ENCODE assay signal across 1 cellular context in genomic region chr1:18716112-18716784, GRCh38.
TF ChIP-seq lines count a peak whose summit lies in the region.

No MANE protein-coding gene starts in this region.

TF ChIP-seq in K562, 482 proteins besides CTCF, POLR2A, EP300 and RAD21 (continued from another document):
- TF ChIP-seq ZBTB40 (IDR thresholded peaks at IDR 0.05) (no peak), ZBTB40 (CRISPR knock-in tag; IDR thresholded peaks at IDR 0.05) (no peak), HNRNPH1 (optimal IDR thresholded peaks at IDR 0.05; ENCODE audit: low read depth, low read length) (no peak), KLF13 (tag; IDR thresholded peaks at IDR 0.05; ENCODE audit: borderline replicate concordance, low read depth) (no peak), ZNF197 (CRISPR knock-in tag; IDR thresholded peaks at IDR 0.05; ENCODE audit: low read depth) (no peak), NR2F6 (CRISPR knock-in tag; IDR thresholded peaks at IDR 0.05) (no peak), ZNF609 (CRISPR knock-in tag; IDR thresholded peaks at IDR 0.05; ENCODE audit: borderline replicate concordance) (no peak), ZNF584 (CRISPR knock-in tag; IDR thresholded peaks at IDR 0.05; ENCODE audit: low read depth) (no peak)
